In the genomic region with DNA sequence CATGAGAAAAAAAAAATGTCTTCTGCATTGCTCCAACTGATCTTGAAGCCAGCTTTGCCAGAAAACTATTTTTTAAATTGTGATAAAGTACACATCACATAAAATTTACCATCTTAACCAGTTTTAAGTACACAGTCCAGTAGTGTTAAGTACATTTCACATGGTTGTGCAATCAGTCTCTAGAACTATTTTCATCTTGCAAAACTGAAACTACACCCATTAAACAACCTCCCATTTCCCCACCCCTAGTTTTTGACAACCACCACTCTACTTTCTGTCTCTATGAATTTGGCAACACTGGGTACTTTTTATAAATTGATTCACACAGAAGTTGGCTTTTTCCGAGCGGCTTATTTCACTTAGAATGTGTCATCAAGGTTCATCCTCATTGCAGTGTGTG, we compare ENCODE assay signal across 22 cellular contexts. TPM values are rescaled to one million over a fixed set of nuclear protein-coding genes. Genes with fewer than 3 reads are reported as not detected.
DNase-seq lines count a peak whose midpoint lies in the region; ATAC-seq, FAIRE-seq and TF ChIP-seq lines count a peak whose summit lies in the region.
"Had no signal": no experiment of that assay in that cellular context is flagged by ENCODE, and none has a peak within 500 bp of the region (broad histone marks: within the 10 kb centered on the region; RNA-seq: fewer than 3 reads in every experiment).

No MANE protein-coding gene starts in this region.

- no peak overlapping the region for H3K9ac ChIP-seq in HepG2 (ENCODE audit: insufficient read depth, low read depth, low read length)
- no peak overlapping the region for H3K9ac ChIP-seq in astrocyte (ENCODE audit: low read length)
- H3K9ac ChIP-seq: BLaER1 treated with 17β-estradiol and CSF1 and Interleukin-3, amounts not matched to agents 10 nM and 100 nM had no signal

- FAIRE-seq in HepG2 (lab: Jason Lieb, UNC), result no peak
- FAIRE-seq in astrocyte (lab: Jason Lieb, UNC), result peak; percentile 62
- FAIRE-seq: GM18507 had no signal

- no peak for TF ChIP-seq EP300 in HepG2 (IDR thresholded peaks at IDR 0.05; ENCODE audit: low read depth in 2 of 2, low read length in 2 of 2)
- TF ChIP-seq EP300 in HepG2 (CRISPR knock-in tag; IDR thresholded peaks at IDR 0.05; ENCODE audit: borderline replicate concordance), result no peak

- H3K36me3 ChIP-seq in right lobe of liver, result no peaks in the 10 kb centered on the region
- no peaks in the 10 kb centered on the region for H3K36me3 ChIP-seq in HepG2 (replicated peaks in 1 of 2; ENCODE audit: control insufficient read depth in 1 of 2, insufficient read depth in 2 of 2, low read length in 2 of 2)
- H3K36me3 ChIP-seq in astrocyte (ENCODE audit: insufficient read depth, low read length), result no peaks in the 10 kb centered on the region
- H3K36me3 ChIP-seq: BLaER1 treated with 17β-estradiol and CSF1 and Interleukin-3, amounts not matched to agents 10 nM and 100 nM; MG63 had no signal

- H3K9me3 ChIP-seq in right lobe of liver, result no peaks in the 10 kb centered on the region
- H3K9me3 ChIP-seq in HepG2 (ENCODE audit: low read length), result no peaks in the 10 kb centered on the region
- no peaks in the 10 kb centered on the region for H3K9me3 ChIP-seq in astrocyte (ENCODE audit: insufficient read depth, low read depth, low read length)
- H3K9me3 ChIP-seq: BLaER1 treated with 17β-estradiol and CSF1 and Interleukin-3, amounts not matched to agents 10 nM and 100 nM; MG63 had no signal

- no peaks in the 10 kb centered on the region for H3K27me3 Mint-ChIP-seq in astrocyte (ENCODE audit: low read depth, unreplicated experiment)

- no peak overlapping the region for H2AFZ ChIP-seq in HepG2 (ENCODE audit: low read length)
- H2AFZ ChIP-seq in astrocyte (ENCODE audit: low read depth, low read length), result no peak overlapping the region

- whole genome bisulfite sequencing in right lobe of liver (ENCODE audit: insufficient coverage, low coverage, low lambda C conversion rate, missing lambda C conversion rate), result 17% methylated on average over 2 of the region's 2 CpGs
- 4% methylated on average over 2 of the region's 2 CpGs for WGBS in HepG2 (ENCODE audit: low lambda C conversion rate)

- H3K79me2 ChIP-seq in HepG2 (ENCODE audit: insufficient read depth, low read length) (no peaks in the 10 kb centered on the region), astrocyte (ENCODE audit: insufficient read depth, low read length) (no peaks in the 10 kb centered on the region)

- no peak overlapping the region for H3K27ac ChIP-seq in right lobe of liver
- H3K27ac ChIP-seq in HepG2 (ENCODE audit: extremely low read length, insufficient read depth, low read length), result no peak overlapping the region
- H3K27ac ChIP-seq in astrocyte (ENCODE audit: low read depth, low read length), result no peak overlapping the region
- H3K27ac ChIP-seq: BLaER1 treated with 17β-estradiol and CSF1 and Interleukin-3, amounts not matched to agents 10 nM and 100 nM had no signal

- no peaks in the 10 kb centered on the region for H4K20me1 ChIP-seq in HepG2 (ENCODE audit: insufficient read depth, low read length)
- no peaks in the 10 kb centered on the region for H4K20me1 ChIP-seq in astrocyte (ENCODE audit: insufficient read depth, low read length)
- H4K20me1 ChIP-seq: BLaER1 treated with 17β-estradiol and CSF1 and Interleukin-3, amounts not matched to agents 10 nM and 100 nM had no signal

- H3K9me3 Mint-ChIP-seq in astrocyte (ENCODE audit: unreplicated experiment), result no peaks in the 10 kb centered on the region

- intact Hi-C loops in right lobe of liver (cut with DNase I) (no loop called here), HepG2 (cut with micrococcal nuclease; ENCODE audit: unreplicated experiment) (no loop called here)

- no peaks in the 10 kb centered on the region for H3K36me3 Mint-ChIP-seq in astrocyte (ENCODE audit: low read depth, unreplicated experiment)

- in situ Hi-C loops in HepG2 (cut with HindIII; ENCODE audit: extremely low pct_ligation_motif_present, low pct_unique_long_range_greater_than_20kb), result no loop called here

- no peaks in the 10 kb centered on the region for H3K4me1 Mint-ChIP-seq in astrocyte (ENCODE audit: low read depth, unreplicated experiment)

- DNase-seq in right lobe of liver (no peak), HepG2 (ENCODE audit: low spot score) (no peak), NOMO-1 (lab: John Stamatoyannopoulos, UW; ENCODE audit: unreplicated experiment in 2 of 2) (peak; percentile 73 to 79), astrocyte (ENCODE audit: low read depth) (no peak), SK-N-DZ (ENCODE audit: low spot score) (no peak), epidermal melanocyte (ENCODE audit: insufficient read length, low spot score) (no peak)
- no peak for DNase-seq in stimulated activated CD4-positive, alpha-beta T cell treated with anti-CD3 and anti-CD28 coated beads, Interleukin-4, amount 100 ng/mL, for 1 hour
- DNase-seq: DMS 273 treated with DMSO at 0.1 percent for 48 hours, GF-D8, H7, MG63, NCI-H1436 treated with DMSO at 0.1 percent for 48 hours, NCI-H2081, NCI-H510A treated with DMSO at 0.1 percent for 48 hours, OCI-M1, SHP77 treated with DMSO at 0.1 percent for 48 hours had no signal

- CTCF ChIA-PET in HepG2 (lab: Yijun Ruan, JAX; ENCODE audit: low intra/inter-chr PET ratio, low total read pairs), result no interaction called here

- POLR2A ChIA-PET in HepG2 (lab: Yijun Ruan, JAX), result no interaction called here

- ATAC-seq in right lobe of liver (peak; percentile 43 to 79 (median 63)), HepG2 (no peak), GM19324 (IDR thresholded peaks at IDR 0.05; ENCODE audit: low FRiP score, unreplicated experiment) (no peak)

- no peak for TF ChIP-seq RAD21 in HepG2 (CRISPR knock-in tag; IDR thresholded peaks at IDR 0.05)

- TF ChIP-seq POLR2A in right lobe of liver (IDR thresholded peaks at IDR 0.05) (no peak), HepG2 (IDR thresholded peaks at IDR 0.05; ENCODE audit: insufficient read depth in 1 of 2, low read depth in 2 of 2, low read length in 2 of 2) (no peak)

- TF ChIP-seq CTCF in right lobe of liver (IDR thresholded peaks at IDR 0.05) (no peak), HepG2 (CRISPR knock-in tag; IDR thresholded peaks at IDR 0.05) (no peak), astrocyte (IDR thresholded peaks at IDR 0.05; ENCODE audit: insufficient read depth, low read depth, low read length) (no peak)

- H3K4me3 ChIP-seq in right lobe of liver (no peak overlapping the region), HepG2 (replicated peaks in 1 of 3; ENCODE audit: insufficient read depth in 1 of 3, low read depth in 2 of 3, low read length in 3 of 3) (no peak overlapping the region), astrocyte (ENCODE audit: insufficient read depth, low read depth, low read length) (no peak overlapping the region)
- H3K4me3 ChIP-seq: BLaER1 treated with 17β-estradiol and CSF1 and Interleukin-3, amounts not matched to agents 10 nM and 100 nM; MG63 had no signal

- no peak overlapping the region for H3K27ac Mint-ChIP-seq in astrocyte (ENCODE audit: unreplicated experiment)

- no peak overlapping the region for H3K4me3 Mint-ChIP-seq in astrocyte (ENCODE audit: unreplicated experiment)

- no peaks in the 10 kb centered on the region for H3K4me1 ChIP-seq in right lobe of liver
- no peaks in the 10 kb centered on the region for H3K4me1 ChIP-seq in HepG2 (ENCODE audit: insufficient read depth, low read length)
- no peaks in the 10 kb centered on the region for H3K4me1 ChIP-seq in astrocyte (ENCODE audit: insufficient read depth, low read length)

- H3K27me3 ChIP-seq in right lobe of liver (no peaks in the 10 kb centered on the region), HepG2 (ENCODE audit: control insufficient read depth in 1 of 2, insufficient read depth in 2 of 2, low read length in 2 of 2) (no peaks in the 10 kb centered on the region), astrocyte (ENCODE audit: insufficient read depth, low read length) (no peaks in the 10 kb centered on the region)
- H3K27me3 ChIP-seq: MG63 had no signal

- BruUV-seq in HepG2 (replicated peaks; lab: Mats Ljungman, UMichigan), result no TSS peak

- no peak overlapping the region for H3K4me2 ChIP-seq in HepG2 (ENCODE audit: low read depth, low read length)
- H3K4me2 ChIP-seq in astrocyte (ENCODE audit: low read length), result no peak overlapping the region
- H3K4me2 ChIP-seq: BLaER1 treated with 17β-estradiol and CSF1 and Interleukin-3, amounts not matched to agents 10 nM and 100 nM had no signal

RNA-seq across cellular contexts. Expression of a gene that starts 31.0 kb away (rescaled TPM):
- total RNA-seq in right lobe of liver (1 to 10 TPM in 4 of 6 experiments, under 1 TPM in 2; 0.74 to 2.7 (median 1.6) TPM), HepG2 (2016; rRNA removed; fragmentation: Illumina TruSeq; extraction: Trizol) (not detected in 2 replicates), astrocyte (not detected in 2 replicates)
- not detected in 2 replicates for total RNA-seq in HepG2 (2016; cell fraction: cytosol; rRNA removed; fragmentation: Illumina TruSeq; extraction: Trizol; ENCODE audit: low read depth)
- total RNA-seq in HepG2 (2016; cell fraction: insoluble cytoplasmic fraction; rRNA removed; fragmentation: Illumina TruSeq; extraction: Trizol), result not detected in 2 replicates
- total RNA-seq in HepG2 (2016; cell fraction: membrane; rRNA removed; fragmentation: Illumina TruSeq; extraction: Trizol), result not detected in 2 replicates
- not detected in 2 replicates for total RNA-seq in HepG2 (2016; cell fraction: nucleus; rRNA removed; fragmentation: Illumina TruSeq; extraction: Trizol)
- not detected in 2 replicates for polyA plus RNA-seq in HepG2 (2011; rRNA removed)
- not detected in 2 replicates for polyA plus RNA-seq in HepG2 (2011; cell fraction: cytosol; rRNA removed)
- polyA plus RNA-seq in HepG2 (2011; cell fraction: nucleus; rRNA removed), result not detected in 2 replicates
- not detected in 2 replicates for polyA plus RNA-seq in HepG2 (2012)
- polyA plus RNA-seq in HepG2 (2016; cell fraction: cytosol; fragmentation: Illumina TruSeq; extraction: Trizol; ENCODE audit: low read depth), result not detected in 2 replicates
- not detected in 2 replicates for polyA plus RNA-seq in HepG2 (2016; cell fraction: insoluble cytoplasmic fraction; fragmentation: Illumina TruSeq; extraction: Trizol; ENCODE audit: low read depth)
- not detected in 2 replicates for polyA plus RNA-seq in HepG2 (2016; cell fraction: membrane; fragmentation: Illumina TruSeq; extraction: Trizol; ENCODE audit: low read depth)
- polyA plus RNA-seq in HepG2 (2016; cell fraction: nucleus; fragmentation: Illumina TruSeq; extraction: Trizol; ENCODE audit: insufficient read depth, low read depth), result not detected in 2 replicates
- not detected in 2 replicates for polyA minus RNA-seq in HepG2 (2011; rRNA and poly(A)+ RNA removed; ENCODE audit: low replicate concordance)
- polyA minus RNA-seq in HepG2 (2011; cell fraction: cytosol; rRNA and poly(A)+ RNA removed), result not detected in 2 replicates
- not detected in 2 replicates for polyA minus RNA-seq in HepG2 (2011; cell fraction: nucleus; rRNA and poly(A)+ RNA removed)
- not detected in 2 replicates for polyA plus RNA-seq in SK-N-DZ (2014; cell fraction: cytosol; rRNA removed)
- not detected in 2 replicates for polyA plus RNA-seq in SK-N-DZ (2014; cell fraction: nucleus; rRNA removed)
- total RNA-seq: A172, Daoy, RPMI7951 had no signal

RNA-seq across cellular contexts. Expression of a gene that starts 31.3 kb away (rescaled TPM):
- 1 to 10 TPM in 1 of 6 experiments, under 1 TPM in 4, not detected in 1; 0.66 to 1.1 (median 0.76) TPM for total RNA-seq in right lobe of liver
- not detected in 2 replicates for total RNA-seq in HepG2 (2016; rRNA removed; fragmentation: Illumina TruSeq; extraction: Trizol)
- total RNA-seq in HepG2 (2016; cell fraction: cytosol; rRNA removed; fragmentation: Illumina TruSeq; extraction: Trizol; ENCODE audit: low read depth), result not detected in 2 replicates
- total RNA-seq in HepG2 (2016; cell fraction: insoluble cytoplasmic fraction; rRNA removed; fragmentation: Illumina TruSeq; extraction: Trizol), result not detected in 2 replicates
- not detected in 2 replicates for total RNA-seq in HepG2 (2016; cell fraction: membrane; rRNA removed; fragmentation: Illumina TruSeq; extraction: Trizol)
- total RNA-seq in HepG2 (2016; cell fraction: nucleus; rRNA removed; fragmentation: Illumina TruSeq; extraction: Trizol), result not detected in 2 replicates
- not detected in 2 replicates for polyA plus RNA-seq in HepG2 (2011; rRNA removed)
- polyA plus RNA-seq in HepG2 (2011; cell fraction: cytosol; rRNA removed), result not detected in 2 replicates
- polyA plus RNA-seq in HepG2 (2011; cell fraction: nucleus; rRNA removed), result not detected in 2 replicates
- polyA plus RNA-seq in HepG2 (2012), result not detected in 2 replicates
- polyA plus RNA-seq in HepG2 (2016; cell fraction: cytosol; fragmentation: Illumina TruSeq; extraction: Trizol; ENCODE audit: low read depth), result not detected in 2 replicates
- not detected in 2 replicates for polyA plus RNA-seq in HepG2 (2016; cell fraction: insoluble cytoplasmic fraction; fragmentation: Illumina TruSeq; extraction: Trizol; ENCODE audit: low read depth)
- not detected in 2 replicates for polyA plus RNA-seq in HepG2 (2016; cell fraction: membrane; fragmentation: Illumina TruSeq; extraction: Trizol; ENCODE audit: low read depth)
- polyA plus RNA-seq in HepG2 (2016; cell fraction: nucleus; fragmentation: Illumina TruSeq; extraction: Trizol; ENCODE audit: insufficient read depth, low read depth), result not detected in 2 replicates
- not detected in 2 replicates for polyA minus RNA-seq in HepG2 (2011; rRNA and poly(A)+ RNA removed; ENCODE audit: low replicate concordance)
- not detected in 2 replicates for polyA minus RNA-seq in HepG2 (2011; cell fraction: cytosol; rRNA and poly(A)+ RNA removed)
- not detected in 2 replicates for polyA minus RNA-seq in HepG2 (2011; cell fraction: nucleus; rRNA and poly(A)+ RNA removed)
- total RNA-seq in astrocyte, result not detected in 2 replicates
- not detected in 2 replicates for polyA plus RNA-seq in SK-N-DZ (2014; cell fraction: cytosol; rRNA removed)
- not detected in 2 replicates for polyA plus RNA-seq in SK-N-DZ (2014; cell fraction: nucleus; rRNA removed)
- total RNA-seq: A172, Daoy, RPMI7951 had no signal

Comparison
In these comparisons a context has a peak if more than half of its experiments do, and no peak if none do; other contexts are left out.
1. ATAC-seq: peak in right lobe of liver (4 of 4); none in HepG2 (single experiment) and GM19324 (single experiment).
2. DNase-seq: peak in NOMO-1 (2 of 2); none in right lobe of liver (0 of 3), HepG2 (single experiment), astrocyte (single experiment), SK-N-DZ (single experiment), epidermal melanocyte (single experiment) and stimulated activated CD4-positive, alpha-beta T cell treated with anti-CD3 and anti-CD28 coated beads, Interleukin-4, amount 100 ng/mL, for 1 hour (single experiment).